ENCODE assay signal across 1 cellular context in genomic region chr17:35141681-35142466, GRCh38.
A peak's percentile ranks its signal among the peaks of the same experiment; 100 is the strongest.
TF ChIP-seq lines count a peak whose summit lies in the region.

TSS of gene NLE1 (minus strand) at chr17:35142303. CDS start at chr17:35142275, 28 bp downstream.

TF ChIP-seq in K562, 482 proteins besides CTCF, POLR2A, EP300 and RAD21 (continued from another document and continues in another):
- TF ChIP-seq ARID3B (CRISPR knock-in tag; IDR thresholded peaks at IDR 0.05; ENCODE audit: borderline replicate concordance) (no peak), RHOXF2B (CRISPR knock-in tag; conservative IDR thresholded peaks at IDR 0.05) (no peak), ZNF75A (CRISPR knock-in tag; IDR thresholded peaks at IDR 0.05) (no peak), ZNF512 (tag; IDR thresholded peaks at IDR 0.05) (no peak), ATF1 (CRISPR knock-in tag; IDR thresholded peaks at IDR 0.05) (no peak), ATF1 (tag; IDR thresholded peaks at IDR 0.05) (peak; percentile 82), MEF2A (IDR thresholded peaks at IDR 0.05; ENCODE audit: control insufficient read depth, low read depth, low read length) (no peak), POLR2H (tag; IDR thresholded peaks at IDR 0.05; ENCODE audit: low read depth) (no peak), HINFP (tag; conservative IDR thresholded peaks at IDR 0.05; ENCODE audit: low read depth) (no peak), LARP7 (IDR thresholded peaks at IDR 0.05) (0 out of 2 replicates have a peak, but pooled peaks have one; percentile 8), SIN3B (IDR thresholded peaks at IDR 0.05; ENCODE audit: low read depth) (peak; percentile 70), HBP1 (CRISPR knock-in tag; IDR thresholded peaks at IDR 0.05) (peak; percentile 62; the same call in 1 of the 2 replicates), GMEB1 (CRISPR knock-in tag; IDR thresholded peaks at IDR 0.05) (peak; percentile 87), CC2D1A (IDR thresholded peaks at IDR 0.05) (no peak), GABPB1 (CRISPR knock-in tag; IDR thresholded peaks at IDR 0.05) (peak; percentile 40), NFIC (IDR thresholded peaks at IDR 0.05) (peak; percentile 52), JUN (IDR thresholded peaks at IDR 0.05; ENCODE audit: borderline replicate concordance, low read depth, low read length) (peak; percentile 51; the same call in 1 of the 2 replicates), JUN (CRISPR knock-in tag; IDR thresholded peaks at IDR 0.05; ENCODE audit: borderline replicate concordance) (no peak), SMAD4 (CRISPR knock-in tag; conservative IDR thresholded peaks at IDR 0.05) (peak; percentile 83), BACH1 (tag; IDR thresholded peaks at IDR 0.05) (no peak), FOXJ3 (CRISPR knock-in tag; IDR thresholded peaks at IDR 0.05) (no peak), JUND (IDR thresholded peaks at IDR 0.05; ENCODE audit: borderline replicate concordance, low read depth, low read length) (peak; percentile 57; the same call in 1 of the 2 replicates), JUND (tag; IDR thresholded peaks at IDR 0.05; ENCODE audit: borderline replicate concordance, low read depth, low read length) (no peak), LEF1 (IDR thresholded peaks at IDR 0.05) (0 out of 2 replicates have a peak, but pooled peaks have one; percentile 10), HMGXB4 (CRISPR knock-in tag; IDR thresholded peaks at IDR 0.05) (peak; percentile 91; the same call in 1 of the 2 replicates), FOS (IDR thresholded peaks at IDR 0.05; ENCODE audit: extremely low read depth, insufficient read length) (no peak), ASH1L (IDR thresholded peaks at IDR 0.05; ENCODE audit: borderline replicate concordance, low read depth, partially characterized antibody) (no peak), ZKSCAN3 (CRISPR knock-in tag; IDR thresholded peaks at IDR 0.05) (no peak), EZH2 (IDR thresholded peaks at IDR 0.05; ENCODE audit: borderline replicate concordance, low read depth, low read length) (no peak), ZFPM2 (CRISPR knock-in tag; IDR thresholded peaks at IDR 0.05) (no peak), ZNF140 (CRISPR knock-in tag; IDR thresholded peaks at IDR 0.05) (no peak), DPF2 (IDR thresholded peaks at IDR 0.05) (no peak), ZBTB12 (CRISPR knock-in tag; IDR thresholded peaks at IDR 0.05) (no peak), HSF4 (CRISPR knock-in tag; IDR thresholded peaks at IDR 0.05; ENCODE audit: borderline replicate concordance) (no peak), ETS2 (tag; IDR thresholded peaks at IDR 0.05; ENCODE audit: borderline replicate concordance, poor library complexity, severe bottlenecking) (no peak), FOXO4 (CRISPR knock-in tag; IDR thresholded peaks at IDR 0.05) (no peak), SRSF3 (IDR thresholded peaks at IDR 0.05; ENCODE audit: insufficient read depth, low read length) (no peak), THAP7 (CRISPR knock-in tag; IDR thresholded peaks at IDR 0.05) (peak; percentile 16; the same call in 1 of the 2 replicates), PTTG1 (tag; IDR thresholded peaks at IDR 0.05; ENCODE audit: low read depth) (no peak), REST (CRISPR knock-in tag; IDR thresholded peaks at IDR 0.05; ENCODE audit: low read depth) (no peak), IRF9 (tag; IDR thresholded peaks at IDR 0.05) (no peak), ZNF133 (CRISPR knock-in tag; IDR thresholded peaks at IDR 0.05) (no peak), ARNT (IDR thresholded peaks at IDR 0.05) (no peak), NR2F6 (CRISPR knock-in tag; IDR thresholded peaks at IDR 0.05) (no peak), POLR2B (IDR thresholded peaks at IDR 0.05; ENCODE audit: low read depth, partially characterized antibody) (peak; percentile 52), CGGBP1 (CRISPR knock-in tag; IDR thresholded peaks at IDR 0.05) (no peak), TRIM28 (IDR thresholded peaks at IDR 0.05) (no peak; the same call in 1 of the 2 replicates), BRD9 (IDR thresholded peaks at IDR 0.05; ENCODE audit: low read depth, partially characterized antibody) (no peak)
